18 cellular contexts compared by ENCODE assay signal in genomic region chr1:97999320-97999719, GRCh38.
A peak's percentile ranks its signal among the peaks of the same experiment; 100 is the strongest.
DNase-seq lines count a peak whose midpoint lies in the region; ATAC-seq and TF ChIP-seq lines count a peak whose summit lies in the region.
"Had no signal": no experiment of that assay in that cellular context is flagged by ENCODE, and none has a peak within 500 bp of the region (broad histone marks: within the 10 kb centered on the region; RNA-seq: fewer than 3 reads in every experiment).

No MANE protein-coding gene starts in this region.

- no peak for TF ChIP-seq POLR2A in IMR-90 (IDR thresholded peaks at IDR 0.05; ENCODE audit: low read depth, low read length)

- H2AK5ac ChIP-seq in IMR-90 (ENCODE audit: low read depth, low read length) (no peak overlapping the region), mesendoderm (ENCODE audit: low read length) (no peak overlapping the region)

- H3K9me3 ChIP-seq in IMR-90 (ENCODE audit: control insufficient read depth, insufficient read depth, low read length) (no peaks in the 10 kb centered on the region), colonic mucosa (no peaks in the 10 kb centered on the region), tibial artery (no peaks in the 10 kb centered on the region)
- H3K9me3 ChIP-seq: Peyer's patch had no signal

- TF ChIP-seq RAD21 in IMR-90 (IDR thresholded peaks at IDR 0.05; ENCODE audit: low read length), result no peak

- H2BK5ac ChIP-seq in IMR-90 (ENCODE audit: low read depth, low read length, poor library complexity, severe bottlenecking), result peak overlapping the region; percentile 93
- no peak overlapping the region for H2BK5ac ChIP-seq in mesendoderm (ENCODE audit: low read length)

- no peak overlapping the region for H3K4me3 Mint-ChIP-seq in type B pancreatic cell
- H3K4me3 Mint-ChIP-seq: B cell, endodermal cell, T-helper 17 cell had no signal

- H3K4me3 ChIP-seq in IMR-90 (ENCODE audit: insufficient read depth, low read depth, low read length) (no peak overlapping the region), choroid plexus epithelial cell (ENCODE audit: low read depth, low read length) (no peak overlapping the region), mesendoderm (ENCODE audit: low read length) (no peak overlapping the region), colonic mucosa (no peak overlapping the region), tibial artery (no peak overlapping the region)
- H3K4me3 ChIP-seq: Peyer's patch had no signal

- no peak overlapping the region for H4K91ac ChIP-seq in IMR-90 (ENCODE audit: insufficient read depth, low read depth, low read length)

- BruUV-seq in IMR-90 (replicated peaks; lab: Mats Ljungman, UMichigan), result no TSS peak

- H3K36me3 Mint-ChIP-seq in type B pancreatic cell, result no peaks in the 10 kb centered on the region

- H3K23ac ChIP-seq in IMR-90 (ENCODE audit: low read depth, low read length), result no peak overlapping the region
- no peak overlapping the region for H3K23ac ChIP-seq in mesendoderm (ENCODE audit: low read length)

- intact Hi-C loops in IMR-90 (cut with micrococcal nuclease), result loop anchor here (5.0 kb wide), 1 partner anchor 77 kb away; the partner anchor contains the start of gene DPYD
- intact Hi-C loops in colonic mucosa (cut with DNase I), result no loop called here
- intact Hi-C loops in tibial artery (cut with DNase I; ENCODE audit: low total_unique reads), result no loop called here

- H2BK120ac ChIP-seq in IMR-90 (ENCODE audit: low read depth, low read length), result no peak overlapping the region
- H2BK120ac ChIP-seq in mesendoderm (ENCODE audit: low read depth, low read length), result no peak overlapping the region

- H3K18ac ChIP-seq in IMR-90 (ENCODE audit: low read depth, low read length) (no peak overlapping the region), mesendoderm (ENCODE audit: low read length) (no peak overlapping the region)

- no peak overlapping the region for H3K14ac ChIP-seq in IMR-90 (replicated peaks; ENCODE audit: low read depth, low read length)

- in situ Hi-C loops in IMR-90 (cut with MboI; ENCODE audit: low sequenced_read_pairs), result no loop called here

- dilution Hi-C loops in IMR-90 (cut with HindIII; ENCODE audit: low sequenced_read_pairs, unreplicated experiment), result no loop called here

- peak; percentile 62 for DNase-seq in AG08395 (ENCODE audit: low spot score)
- DNase-seq in IMR-90, result peak; percentile 95
- peak; percentile 90 for DNase-seq in choroid plexus epithelial cell (ENCODE audit: low read depth)
- DNase-seq in mesendoderm, result peak; percentile 49
- DNase-seq in colonic mucosa, result no peak
- no peak for DNase-seq in type B pancreatic cell (ENCODE audit: extremely low spot score, unreplicated experiment)
- DNase-seq in tibial artery, result no peak
- DNase-seq: activated CD4-positive, CD25-positive, alpha-beta regulatory T cell; central memory CD4-positive, alpha-beta T cell; DMS 273 treated with DMSO at 0.1 percent for 48 hours; endodermal cell; head of caudate nucleus; NCI-H2081 treated with DMSO at 0.1 percent for 48 hours; Peyer's patch; posterior cingulate gyrus; T-helper 17 cell had no signal

- H2AFZ ChIP-seq in IMR-90 (replicated peaks; ENCODE audit: low read length, poor library complexity), result no peak overlapping the region

- CTCF ChIA-PET in IMR-90 (lab: Yijun Ruan, JAX), result no interaction called here

- 83% methylated on average over 1 of the region's 1 CpG; no CpG with 5 or more reads in 1 of the 2 experiments for WGBS in IMR-90 (ENCODE audit: extremely low coverage in 2 of 2, insufficient read length in 1 of 2), 2 experiments
- no CpG with 5 or more reads among the region's 1 CpG for WGBS in mesendoderm (ENCODE audit: extremely low coverage, insufficient coverage, low lambda C conversion rate)

- H2BK15ac ChIP-seq in IMR-90 (ENCODE audit: low read depth, low read length), result no peak overlapping the region
- H2BK15ac ChIP-seq in mesendoderm (replicated peaks; ENCODE audit: low read depth), result no peak overlapping the region

- H2AK9ac ChIP-seq in IMR-90 (replicated peaks; ENCODE audit: low read depth, low read length, poor library complexity), result no peak overlapping the region

- H3K27ac ChIP-seq in IMR-90 (ENCODE audit: insufficient read depth, low read length) (no peak overlapping the region), mesendoderm (ENCODE audit: low read depth, low read length) (no peak overlapping the region), colonic mucosa (no peak overlapping the region), tibial artery (no peak overlapping the region)
- H3K27ac ChIP-seq: Peyer's patch had no signal

- H3K9ac ChIP-seq in IMR-90 (ENCODE audit: low read depth, low read length) (no peak overlapping the region), mesendoderm (ENCODE audit: low read length) (no peak overlapping the region), colonic mucosa (ENCODE audit: low read depth in 2 of 2, low read length in 2 of 2) (no peak overlapping the region)

- H3K27ac Mint-ChIP-seq in type B pancreatic cell, result no peak overlapping the region
- H3K27ac Mint-ChIP-seq: B cell, endodermal cell, T-helper 17 cell had no signal

- H3K56ac ChIP-seq in IMR-90 (ENCODE audit: extremely low read depth, insufficient read depth, low read length) (no peak overlapping the region), mesendoderm (ENCODE audit: low read length) (no peak overlapping the region)

- H3K36me3 ChIP-seq in IMR-90 (ENCODE audit: control insufficient read depth, insufficient read depth, low read length) (no peaks in the 10 kb centered on the region), mesendoderm (ENCODE audit: control insufficient read depth, insufficient read depth, low read length) (no peaks in the 10 kb centered on the region), colonic mucosa (no peaks in the 10 kb centered on the region), tibial artery (no peaks in the 10 kb centered on the region)
- H3K36me3 ChIP-seq: Peyer's patch had no signal

- TF ChIP-seq CTCF in IMR-90 (conservative IDR thresholded peaks at IDR 0.05; ENCODE audit: low read depth, low read length) (no peak), choroid plexus epithelial cell (conservative IDR thresholded peaks at IDR 0.05; ENCODE audit: low read depth, low read length) (no peak), colonic mucosa (IDR thresholded peaks at IDR 0.05) (no peak), type B pancreatic cell (conservative IDR thresholded peaks at IDR 0.05) (no peak), tibial artery (IDR thresholded peaks at IDR 0.05) (no peak)

- H3K27me3 Mint-ChIP-seq in type B pancreatic cell, result no peaks in the 10 kb centered on the region
- H3K27me3 Mint-ChIP-seq: B cell had no signal

- POLR2A ChIA-PET in IMR-90 (lab: Charles Lee; ENCODE audit: unreplicated experiment), result no interaction called here

- H3K79me1 ChIP-seq in IMR-90 (ENCODE audit: low read depth in 1 of 2, low read length in 2 of 2) (no peaks in the 10 kb centered on the region), mesendoderm (ENCODE audit: low read length) (no peaks in the 10 kb centered on the region)

- H3K4me1 ChIP-seq in IMR-90 (ENCODE audit: control insufficient read depth, insufficient read depth, low read length), result no peaks in the 10 kb centered on the region; the same call in 1 of the 2 replicates
- no peaks in the 10 kb centered on the region for H3K4me1 ChIP-seq in mesendoderm (ENCODE audit: control insufficient read depth, low read depth, low read length)
- no peaks in the 10 kb centered on the region for H3K4me1 ChIP-seq in colonic mucosa
- H3K4me1 ChIP-seq in tibial artery, result no peaks in the 10 kb centered on the region
- H3K4me1 ChIP-seq: Peyer's patch had no signal

- H4K8ac ChIP-seq in IMR-90 (ENCODE audit: low read depth in 2 of 2, low read length in 2 of 2) (no peak overlapping the region), mesendoderm (ENCODE audit: low read depth, low read length) (no peak overlapping the region)

- ATAC-seq in IMR-90 (ENCODE audit: low read depth) (peak; percentile 93), GM18909 (IDR thresholded peaks at IDR 0.05; ENCODE audit: poor library complexity, unreplicated experiment) (no peak)
- ATAC-seq: T-helper 17 cell had no signal

- H3K9me1 ChIP-seq in IMR-90 (ENCODE audit: insufficient read depth, low read length), result no peaks in the 10 kb centered on the region

- no peak overlapping the region for H4K5ac ChIP-seq in IMR-90 (ENCODE audit: low read depth, low read length)
- H4K5ac ChIP-seq in mesendoderm (ENCODE audit: low read length), result no peak overlapping the region

- no peaks in the 10 kb centered on the region for H3K79me2 ChIP-seq in mesendoderm (ENCODE audit: control insufficient read depth, insufficient read depth, low read length)

- H3K4ac ChIP-seq in IMR-90 (ENCODE audit: low read depth, low read length) (no peak overlapping the region), mesendoderm (ENCODE audit: low read depth, low read length) (no peak overlapping the region)

- no peaks in the 10 kb centered on the region for H3K27me3 ChIP-seq in IMR-90 (ENCODE audit: control insufficient read depth, insufficient read depth, low read length)
- no peaks in the 10 kb centered on the region for H3K27me3 ChIP-seq in mesendoderm (ENCODE audit: insufficient read depth, low read length, poor library complexity)
- H3K27me3 ChIP-seq in colonic mucosa, result no peaks in the 10 kb centered on the region
- no peaks in the 10 kb centered on the region for H3K27me3 ChIP-seq in tibial artery
- H3K27me3 ChIP-seq: Peyer's patch had no signal

- no peaks in the 10 kb centered on the region for H3K4me1 Mint-ChIP-seq in type B pancreatic cell (ENCODE audit: unreplicated experiment)
- H3K4me1 Mint-ChIP-seq: B cell, endodermal cell, T-helper 17 cell had no signal

- H4K20me1 ChIP-seq in IMR-90 (ENCODE audit: insufficient read depth, low read length), result no peaks in the 10 kb centered on the region

- no peak overlapping the region for H3K4me2 ChIP-seq in IMR-90 (ENCODE audit: low read depth, low read length)
- H3K4me2 ChIP-seq in mesendoderm (ENCODE audit: low read length), result no peak overlapping the region

- no peak overlapping the region for H2BK20ac ChIP-seq in IMR-90 (ENCODE audit: low read depth, low read length)

- no peaks in the 10 kb centered on the region for H3K9me3 Mint-ChIP-seq in type B pancreatic cell
- H3K9me3 Mint-ChIP-seq: endodermal cell had no signal

TF ChIP-seq in IMR-90, 13 proteins besides CTCF, POLR2A, EP300 and RAD21:
- 0 out of 2 replicates have a peak, but pooled peaks have one; percentile 10 for TF ChIP-seq CEBPB (IDR thresholded peaks at IDR 0.05; ENCODE audit: low read depth, low read length)
- TF ChIP-seq, protein P1, sequence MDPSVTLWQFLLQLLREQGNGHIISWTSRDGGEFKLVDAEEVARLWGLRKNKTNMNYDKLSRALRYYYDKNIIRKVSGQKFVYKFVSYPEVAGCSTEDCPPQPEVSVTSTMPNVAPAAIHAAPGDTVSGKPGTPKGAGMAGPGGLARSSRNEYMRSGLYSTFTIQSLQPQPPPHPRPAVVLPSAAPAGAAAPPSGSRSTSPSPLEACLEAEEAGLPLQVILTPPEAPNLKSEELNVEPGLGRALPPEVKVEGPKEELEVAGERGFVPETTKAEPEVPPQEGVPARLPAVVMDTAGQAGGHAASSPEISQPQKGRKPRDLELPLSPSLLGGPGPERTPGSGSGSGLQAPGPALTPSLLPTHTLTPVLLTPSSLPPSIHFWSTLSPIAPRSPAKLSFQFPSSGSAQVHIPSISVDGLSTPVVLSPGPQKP (IDR thresholded peaks at IDR 0.05; ENCODE audit: borderline replicate concordance, low read depth, low read length), result no peak

Comparison
In these comparisons a context has a peak if more than half of its experiments do, and no peak if none do; other contexts are left out.
1. DNase-seq: peak in AG08395 (single experiment), IMR-90 (single experiment), choroid plexus epithelial cell (single experiment) and mesendoderm (single experiment); none in colonic mucosa (single experiment), type B pancreatic cell (single experiment) and tibial artery (0 of 2).